ENCODE assay signal across 11 cellular contexts in genomic region chr6:136607204-136607931, GRCh38. TPM values are rescaled to one million over a fixed set of nuclear protein-coding genes. Genes with fewer than 3 reads are reported as not detected.
DNase-seq lines count a peak whose midpoint lies in the region; ATAC-seq and TF ChIP-seq lines count a peak whose summit lies in the region.
"Had no signal": no experiment of that assay in that cellular context is flagged by ENCODE, and none has a peak within 500 bp of the region (broad histone marks: within the 10 kb centered on the region; RNA-seq: fewer than 3 reads in every experiment).

No MANE protein-coding gene starts in this region.

- peak overlapping the region in 3 of 5 donors; percentile 4 to 48 (median 7) for H3K27ac ChIP-seq in adrenal gland
- H3K27ac ChIP-seq: SJSA1 had no signal

- peaks cover 0 to 40% of the 10 kb centered on the region in 2 donors for H3K36me3 ChIP-seq in adrenal gland (replicated peaks in 1 of 2)

- 54 to 61% (median 56%) methylated on average over 3 of the region's 3 CpGs for WGBS in adrenal gland, 4 donors

- TF ChIP-seq CTCF in adrenal gland (IDR thresholded peaks at IDR 0.05): no peak

- H3K27me3 ChIP-seq in adrenal gland: no peaks in the 10 kb centered on the region
- H3K27me3 ChIP-seq: SJSA1, stomach had no signal

- intact Hi-C loops in adrenal gland (cut with DNase I): no loop called here

- peaks cover 42 to 80% of the 10 kb centered on the region in 2 donors for H3K4me1 ChIP-seq in adrenal gland (replicated peaks in 1 of 2)

- H3K9me3 ChIP-seq in adrenal gland (replicated peaks in 1 of 3): no peaks in the 10 kb centered on the region
- H3K9me3 ChIP-seq: SJSA1, stomach had no signal

- ATAC-seq in HG02610 (IDR thresholded peaks at IDR 0.05; ENCODE audit: unreplicated experiment) (no peak), HG03135 (IDR thresholded peaks at IDR 0.05; ENCODE audit: unreplicated experiment) (no peak), GM18909 (IDR thresholded peaks at IDR 0.05; ENCODE audit: poor library complexity, unreplicated experiment) (no peak)

- DNase-seq in Daoy (ENCODE audit: low read depth): peak; percentile 62
- DNase-seq in NCI-H1694 (lab: John Stamatoyannopoulos, UW): peak; percentile 16
- peak in 2 of 7 donors; percentile 46 to 49 for DNase-seq in adrenal gland
- peak; percentile 48 to 57 for DNase-seq in lung microvascular endothelial cell (ENCODE audit: low read depth in 2 of 2)
- DNase-seq in SK-N-DZ (ENCODE audit: low spot score): no peak
- DNase-seq: NCI-H446 treated with DMSO at 0.1 percent for 48 hours had no signal

- TF ChIP-seq POLR2A in adrenal gland (IDR thresholded peaks at IDR 0.05): no peak

- H3K4me3 ChIP-seq in adrenal gland: no peak overlapping the region
- H3K4me3 ChIP-seq: SJSA1, stomach had no signal

RNA-seq across cellular contexts. Expression of gene MAP7, which starts 57.1 kb away (rescaled TPM):
- 0.95 and 1.1 TPM in 2 replicates for total RNA-seq in Daoy (2014; rRNA removed; shearing (Covaris generic))
- total RNA-seq in adrenal gland (10 to 100 TPM in 7 of 8 donors, 1 to 10 TPM in 1; 9.8 to 26.4 (median 11.9) TPM), lung microvascular endothelial cell (0.40 and 0.44 TPM in 2 replicates)
- polyA plus RNA-seq in adrenal gland: 10 to 100 TPM in 1 of 3 donors, 1 to 10 TPM in 2; 4.7 to 31.6 (median 9.1) TPM
- 2.5 TPM in 2 replicates for polyA plus RNA-seq in SK-N-DZ (2014; cell fraction: cytosol; rRNA removed)
- 2.5 and 3.0 TPM in 2 replicates for polyA plus RNA-seq in SK-N-DZ (2014; cell fraction: nucleus; rRNA removed)
